In genomic region chr5:43051668-43052067, GRCh38 we compare ENCODE assay signal across 27 cellular contexts. TPM values are rescaled to one million over a fixed set of nuclear protein-coding genes. Genes with fewer than 3 reads are reported as not detected.
DNase-seq lines count a peak whose midpoint lies in the region; ATAC-seq, FAIRE-seq and TF ChIP-seq lines count a peak whose summit lies in the region.
"Had no signal": no experiment of that assay in that cellular context is flagged by ENCODE, and none has a peak within 500 bp of the region (broad histone marks: within the 10 kb centered on the region; RNA-seq: fewer than 3 reads in every experiment).

No MANE protein-coding gene starts in this region.

- no peak overlapping the region for H3K27ac Mint-ChIP-seq in stimulated activated naive B cell treated with anti-CD40 and anti-IgM and Interleukin-4, amounts not matched to agents 10 μg/mL and 1 μg/mL and 100 μg/mL, for 72 hours
- H3K27ac Mint-ChIP-seq in activated T-helper 1 cell treated with anti-CD3 and anti-CD28 coated beads, Interleukin-12 subunit alpha, Interleukin-12 subunit beta, Interleukin-2, Interleukin-4 antibody, amounts not matched to agents 30 ng/mL and 10 ng/mL and 1 ng/mL, durations not matched to agents 14 hours and 24 hours and 36 hours, result no peak overlapping the region
- H3K27ac Mint-ChIP-seq: CD4-positive, alpha-beta T cell; HFFc6 had no signal

- no peaks in the 10 kb centered on the region for H3K36me3 ChIP-seq in GM12878 (ENCODE audit: control insufficient read depth in 2 of 2, insufficient read depth in 2 of 2, low read length in 1 of 2)
- H3K36me3 ChIP-seq: BE2C, HAP-1 had no signal

- no peaks in the 10 kb centered on the region for H3K9me3 ChIP-seq in GM12878 (replicated peaks; ENCODE audit: control insufficient read depth, insufficient read depth, low read length)
- H3K9me3 ChIP-seq: BE2C, HAP-1 had no signal

- SMC1A ChIA-PET in GM12878 (lab: Charles Lee; ENCODE audit: uncharacterized antibody, unreplicated experiment), result interaction anchor here (0.7 to 1.7 kb wide), 3 partner anchors 9 to 430 kb away, joined by 3 to 6 read pairs (median 3); no protein-coding TSS in a partner anchor

- H3K27ac ChIP-seq in GM12878 (ENCODE audit: control insufficient read depth, insufficient read depth), result no peak overlapping the region
- H3K27ac ChIP-seq: A549; BLaER1 treated with 17β-estradiol and CSF1 and Interleukin-3, amounts not matched to agents 10 nM and 100 nM had no signal

- CTCF ChIA-PET in GM12878 (lab: Yijun Ruan, JAX), result interaction anchor here (0.7 to 1.1 kb wide), 3 partner anchors 19 to 143 kb away, joined by 3 to 4 read pairs (median 3); no protein-coding TSS in a partner anchor

- no peaks in the 10 kb centered on the region for H3K9me3 Mint-ChIP-seq in stimulated activated naive B cell treated with anti-CD40 and anti-IgM and Interleukin-4, amounts not matched to agents 10 μg/mL and 1 μg/mL and 100 μg/mL, for 72 hours
- peaks cover 19% of the 10 kb centered on the region for H3K9me3 Mint-ChIP-seq in activated T-helper 1 cell treated with anti-CD3 and anti-CD28 coated beads, Interleukin-12 subunit alpha, Interleukin-12 subunit beta, Interleukin-2, Interleukin-4 antibody, amounts not matched to agents 30 ng/mL and 10 ng/mL and 1 ng/mL, durations not matched to agents 14 hours and 24 hours and 36 hours
- H3K9me3 Mint-ChIP-seq: CD4-positive, alpha-beta T cell; HFFc6 had no signal

- RAD21 ChIA-PET in GM12878 (lab: Charles Lee; ENCODE audit: unreplicated experiment), result interaction anchor here (0.7 to 1.8 kb wide), 3 partner anchors 9 to 251 kb away, joined by 3 to 11 read pairs (median 4); no protein-coding TSS in a partner anchor

- no peak overlapping the region for H3K4me3 Mint-ChIP-seq in stimulated activated naive B cell treated with anti-CD40 and anti-IgM and Interleukin-4, amounts not matched to agents 10 μg/mL and 1 μg/mL and 100 μg/mL, for 72 hours
- no peak overlapping the region for H3K4me3 Mint-ChIP-seq in activated T-helper 1 cell treated with anti-CD3 and anti-CD28 coated beads, Interleukin-12 subunit alpha, Interleukin-12 subunit beta, Interleukin-2, Interleukin-4 antibody, amounts not matched to agents 30 ng/mL and 10 ng/mL and 1 ng/mL, durations not matched to agents 14 hours and 24 hours and 36 hours
- H3K4me3 Mint-ChIP-seq: CD14-positive monocyte; CD4-positive, alpha-beta T cell; CD8-positive, alpha-beta memory T cell; HFFc6 had no signal

- TF ChIP-seq RAD21 in GM12878 (IDR thresholded peaks at IDR 0.05; ENCODE audit: insufficient read depth, low read depth, low read length), result no peak

- TF ChIP-seq CTCF in GM12878 (IDR thresholded peaks at IDR 0.05 in 2 of 3, conservative IDR thresholded peaks at IDR 0.05 in 1 of 3; ENCODE audit: control insufficient read depth in 2 of 3, extremely low read depth in 1 of 3, insufficient read depth in 1 of 3, low read depth in 3 of 3, low read length in 3 of 3), result no peak

- H3K9ac ChIP-seq in GM12878 (ENCODE audit: control insufficient read depth, insufficient read depth, low read length), result no peak overlapping the region
- H3K9ac ChIP-seq: BLaER1 treated with 17β-estradiol and CSF1 and Interleukin-3, amounts not matched to agents 10 nM and 100 nM had no signal

- WGBS in GM12878 (ENCODE audit: insufficient coverage, insufficient replicate concordance, low lambda C conversion rate, missing lambda C conversion rate), result 60% methylated on average over 2 of the region's 2 CpGs

- FAIRE-seq in GM12878 (lab: Jason Lieb, UNC), result no peak
- FAIRE-seq: A549, D721Med, GM12891, GM18507, H54 had no signal

- TF ChIP-seq POLR2A in GM12878 (IDR thresholded peaks at IDR 0.05; ENCODE audit: low read depth, low read length), result no peak

- no peaks in the 10 kb centered on the region for H3K27me3 Mint-ChIP-seq in stimulated activated naive B cell treated with anti-CD40 and anti-IgM and Interleukin-4, amounts not matched to agents 10 μg/mL and 1 μg/mL and 100 μg/mL, for 72 hours
- H3K27me3 Mint-ChIP-seq in activated T-helper 1 cell treated with anti-CD3 and anti-CD28 coated beads, Interleukin-12 subunit alpha, Interleukin-12 subunit beta, Interleukin-2, Interleukin-4 antibody, amounts not matched to agents 30 ng/mL and 10 ng/mL and 1 ng/mL, durations not matched to agents 14 hours and 24 hours and 36 hours (ENCODE audit: insufficient read depth), result peaks cover 7% of the 10 kb centered on the region
- H3K27me3 Mint-ChIP-seq: CD4-positive, alpha-beta T cell; CD8-positive, alpha-beta memory T cell had no signal

- H2AFZ ChIP-seq in GM12878 (ENCODE audit: control insufficient read depth, low read depth, low read length), result no peak overlapping the region

- peaks cover 3 to 10% of the 10 kb centered on the region in 2 donors for H3K4me1 Mint-ChIP-seq in stimulated activated naive B cell treated with anti-CD40 and anti-IgM and Interleukin-4, amounts not matched to agents 10 μg/mL and 1 μg/mL and 100 μg/mL, for 72 hours
- peaks cover 12% of the 10 kb centered on the region for H3K4me1 Mint-ChIP-seq in activated T-helper 1 cell treated with anti-CD3 and anti-CD28 coated beads, Interleukin-12 subunit alpha, Interleukin-12 subunit beta, Interleukin-2, Interleukin-4 antibody, amounts not matched to agents 30 ng/mL and 10 ng/mL and 1 ng/mL, durations not matched to agents 14 hours and 24 hours and 36 hours (ENCODE audit: low read depth)

- no peaks in the 10 kb centered on the region for H3K79me2 ChIP-seq in GM12878 (ENCODE audit: control insufficient read depth, insufficient read depth, low read length)

- no peaks in the 10 kb centered on the region for H3K27me3 ChIP-seq in GM12878 (replicated peaks in 1 of 2; ENCODE audit: control insufficient read depth in 2 of 2, insufficient read depth in 2 of 2, low read length in 1 of 2)
- H3K27me3 ChIP-seq: BE2C; BLaER1 treated with 17β-estradiol and CSF1 and Interleukin-3, amounts not matched to agents 10 nM and 100 nM had no signal

- H3K36me3 Mint-ChIP-seq in stimulated activated naive B cell treated with anti-CD40 and anti-IgM and Interleukin-4, amounts not matched to agents 10 μg/mL and 1 μg/mL and 100 μg/mL, for 72 hours, result peaks cover 2 to 10% of the 10 kb centered on the region in 2 donors
- peaks cover 8% of the 10 kb centered on the region for H3K36me3 Mint-ChIP-seq in activated T-helper 1 cell treated with anti-CD3 and anti-CD28 coated beads, Interleukin-12 subunit alpha, Interleukin-12 subunit beta, Interleukin-2, Interleukin-4 antibody, amounts not matched to agents 30 ng/mL and 10 ng/mL and 1 ng/mL, durations not matched to agents 14 hours and 24 hours and 36 hours (ENCODE audit: low read depth)

- intact Hi-C loops in GM12878 (cut with micrococcal nuclease; ENCODE audit: unreplicated experiment), result no loop called here
- intact Hi-C loops in activated T-helper 1 cell treated with anti-CD3 and anti-CD28 coated beads, Interleukin-12 subunit alpha, Interleukin-12 subunit beta, Interleukin-2, Interleukin-4 antibody, amounts not matched to agents 30 ng/mL and 10 ng/mL and 1 ng/mL, durations not matched to agents 14 hours and 24 hours and 36 hours (cut with micrococcal nuclease), result no loop called here

- in situ Hi-C loops in GM12878 (cut with MboI), result no loop called here

- DNase-seq in GM12878 (ENCODE audit: low read depth, low spot score) (no peak), kidney tubule cell (ENCODE audit: low spot score) (peak; percentile 34), SKM-1 (lab: John Stamatoyannopoulos, UW; ENCODE audit: unreplicated experiment) (no peak), NCI-H526 treated with DMSO at 0.1 percent for 48 hours (lab: John Stamatoyannopoulos, UW) (no peak)
- DNase-seq in stimulated activated naive B cell treated with anti-CD40 and anti-IgM and Interleukin-4, amounts not matched to agents 10 μg/mL and 1 μg/mL and 100 μg/mL, for 72 hours, result no peak
- no peak for DNase-seq in activated T-helper 1 cell treated with anti-CD3 and anti-CD28 coated beads, Interleukin-12 subunit alpha, Interleukin-12 subunit beta, Interleukin-2, Interleukin-4 antibody, amounts not matched to agents 30 ng/mL and 10 ng/mL and 1 ng/mL, durations not matched to agents 14 hours and 24 hours and 36 hours (ENCODE audit: low spot score)
- DNase-seq: 8988T; ACHN; AML-193; BE2C; CD4-positive, alpha-beta T cell; CD8-positive, alpha-beta memory T cell; DMS 273 treated with DMSO at 0.1 percent for 48 hours; DMS79; EL; GDM1; GOT3; HFFc6 had no signal

- H3K4me2 ChIP-seq in GM12878 (ENCODE audit: control insufficient read depth, insufficient read depth), result no peak overlapping the region
- H3K4me2 ChIP-seq: A549; BLaER1 treated with 17β-estradiol and CSF1 and Interleukin-3, amounts not matched to agents 10 nM and 100 nM had no signal

- no peaks in the 10 kb centered on the region for H4K20me1 ChIP-seq in GM12878 (ENCODE audit: control insufficient read depth, insufficient read depth)
- H4K20me1 ChIP-seq: BLaER1 treated with 17β-estradiol and CSF1 and Interleukin-3, amounts not matched to agents 10 nM and 100 nM had no signal

- ATAC-seq in HG02610 (IDR thresholded peaks at IDR 0.05; ENCODE audit: unreplicated experiment) (peak; percentile 87), GM12878 (no peak)
- ATAC-seq in stimulated activated naive B cell treated with anti-CD40 and anti-IgM and Interleukin-4, amounts not matched to agents 10 μg/mL and 1 μg/mL and 100 μg/mL, for 72 hours (replicated peaks), result peak; percentile 59 to 87
- ATAC-seq: A549 had no signal

- no peak overlapping the region for H3K4me3 ChIP-seq in GM12878
- H3K4me3 ChIP-seq: A549; BLaER1 treated with 17β-estradiol and CSF1 and Interleukin-3, amounts not matched to agents 10 nM and 100 nM; HAP-1 had no signal

- TF ChIP-seq EP300 in GM12878 (IDR thresholded peaks at IDR 0.05; ENCODE audit: borderline replicate concordance in 1 of 2, control insufficient read depth in 1 of 2, low read depth in 2 of 2, low read length in 2 of 2), result no peak

- H3K4me1 ChIP-seq in GM12878 (ENCODE audit: control insufficient read depth, insufficient read depth, low read length), result no peaks in the 10 kb centered on the region; the same call in 1 of the 2 replicates
- H3K4me1 ChIP-seq: BE2C had no signal

- BruUV-seq in GM12878 (replicated peaks; lab: Mats Ljungman, UMichigan), result no TSS peak

- POLR2A ChIA-PET in GM12878 (lab: Charles Lee), result no interaction called here

RNA-seq across cellular contexts. Expression of gene ANXA2R, which starts 11.5 kb away (rescaled TPM):
- total RNA-seq in GM12878 (2013; cell fraction: nucleolus; rRNA removed), result 5.8 and 9.3 TPM in 2 replicates
- total RNA-seq in GM12878 (2014; rRNA removed) (4.3 and 4.7 TPM in 2 replicates), GM12878 (2014; rRNA removed; fragmentation: Illumina TruSeq; extraction: Trizol) (4.2 and 5.1 TPM in 2 replicates), GM12878 (2021) (4.4 and 5.2 TPM in 2 replicates)
- 1.4 TPM for polyA plus RNA-seq in GM12878 (2011; ENCODE audit: low read depth)
- polyA plus RNA-seq in GM12878 (2011; rRNA removed) (1.8 and 2.3 TPM in 2 replicates), GM12878 (2014; fragmentation: Illumina TruSeq; extraction: Trizol) (3.6 and 3.7 TPM in 2 replicates), GM12878 (2014; fragmentation: Nextera tagmentation; extraction: Ambion mirVana) (1 to 10 TPM; 3.2 to 4.5 TPM), GM12878 (2014; rRNA removed) (6.8 and 7.8 TPM in 2 replicates), GM12878 (2016; fragmentation: Nextera tagmentation; extraction: Ambion mirVana) (1 to 10 TPM; 6.4 to 6.7 TPM)
- polyA plus RNA-seq in GM12878 (2011; cell fraction: cytosol; rRNA removed), result 1.6 and 2.1 TPM in 2 replicates
- 4.3 and 4.7 TPM in 2 replicates for polyA plus RNA-seq in GM12878 (2011; cell fraction: nucleus; rRNA removed)
- polyA plus RNA-seq in GM12878 (2012), result 2.2 and 2.4 TPM in 2 replicates
- 3.0 and 4.7 TPM in 2 replicates for polyA minus RNA-seq in GM12878 (2011; rRNA and poly(A)+ RNA removed)
- polyA minus RNA-seq in GM12878 (2011; cell fraction: cytosol; rRNA and poly(A)+ RNA removed), result 0.62 TPM in 1 of 2 replicates, not detected in the other
- 7.4 and 18.5 TPM in 2 replicates for polyA minus RNA-seq in GM12878 (2011; cell fraction: nucleus; rRNA and poly(A)+ RNA removed)
- 0.88 and 0.93 TPM in 2 replicates for total RNA-seq in activated T-helper 1 cell treated with anti-CD3 and anti-CD28 coated beads, Interleukin-12 subunit alpha, Interleukin-12 subunit beta, Interleukin-2, Interleukin-4 antibody, amounts not matched to agents 30 ng/mL and 10 ng/mL and 1 ng/mL, durations not matched to agents 14 hours and 24 hours and 36 hours
